ENCODE assay signal across 28 cellular contexts in genomic region chr10:70750156-70750703, GRCh38. TPM values are rescaled to one million over a fixed set of nuclear protein-coding genes. Genes with fewer than 3 reads are reported as not detected.
"Had no signal": no experiment of that assay in that cellular context is flagged by ENCODE, and none has a peak within 500 bp of the region (broad histone marks: within the 10 kb centered on the region; RNA-seq: fewer than 3 reads in every experiment).

No MANE protein-coding gene starts in this region.

- H3K9me3 ChIP-seq: esophagus muscularis mucosa, gastrocnemius medialis, neutrophil, ovary, right lobe of liver, stomach, thoracic aorta, transverse colon, uterus had no signal

- H3K4me3 Mint-ChIP-seq: effector memory CD8-positive, alpha-beta T cell; naive B cell; nephron; stimulated activated naive B cell treated with anti-CD40 and anti-IgM and Interleukin-4, amounts not matched to agents 10 μg/mL and 1 μg/mL and 100 μg/mL, for 72 hours had no signal

- H3K4me1 Mint-ChIP-seq: naive B cell; stimulated activated naive B cell treated with anti-CD40 and anti-IgM and Interleukin-4, amounts not matched to agents 10 μg/mL and 1 μg/mL and 100 μg/mL, for 72 hours had no signal

- H3K36me3 ChIP-seq: esophagus muscularis mucosa, gastrocnemius medialis, heart right ventricle, neutrophil, ovary, right lobe of liver, stomach, thoracic aorta, transverse colon, uterus had no signal

- H3K27ac Mint-ChIP-seq: effector memory CD8-positive, alpha-beta T cell; nephron; progenitor cell of endocrine pancreas; stimulated activated naive B cell treated with anti-CD40 and anti-IgM and Interleukin-4, amounts not matched to agents 10 μg/mL and 1 μg/mL and 100 μg/mL, for 72 hours had no signal

- H3K27ac ChIP-seq: epithelial cell of prostate, esophagus muscularis mucosa, gastrocnemius medialis, heart right ventricle, neutrophil, ovary, right lobe of liver, stomach, thoracic aorta, transverse colon, uterus had no signal

- H3K36me3 Mint-ChIP-seq: naive B cell; stimulated activated naive B cell treated with anti-CD40 and anti-IgM and Interleukin-4, amounts not matched to agents 10 μg/mL and 1 μg/mL and 100 μg/mL, for 72 hours had no signal

- H3K4me3 ChIP-seq: esophagus muscularis mucosa, gastrocnemius medialis, heart right ventricle, lung, ovary, right lobe of liver, stomach, thoracic aorta, transverse colon, uterus had no signal

- H3K27me3 ChIP-seq: esophagus muscularis mucosa, gastrocnemius medialis, heart right ventricle, neutrophil, ovary, right lobe of liver, stomach, transverse colon, uterus had no signal

- DNase-seq: central memory CD4-positive, alpha-beta T cell; effector memory CD8-positive, alpha-beta T cell; gastrocnemius medialis; heart right ventricle; left cardiac atrium; left ventricle myocardium superior; mesendoderm; naive B cell; ovary; right lobe of liver; stimulated activated CD4-positive, alpha-beta T cell treated with anti-CD3 and anti-CD28 coated beads, Interleukin-2, amount 100 ng/mL, for 24 hours; stimulated activated CD4-positive, alpha-beta T cell treated with anti-CD3 and anti-CD28 coated beads, Interleukin-4, amount 100 ng/mL, for 4 hours; stimulated activated naive B cell treated with anti-CD40 and anti-IgM and Interleukin-4, amounts not matched to agents 10 μg/mL and 1 μg/mL and 100 μg/mL, for 72 hours; stomach; substantia nigra; transverse colon; uterus had no signal

- H3K4me1 ChIP-seq: right lobe of liver, stomach, transverse colon, uterus had no signal

- ATAC-seq: effector memory CD8-positive, alpha-beta T cell; gastrocnemius medialis; heart right ventricle; left cardiac atrium; left ventricle myocardium superior; right lobe of liver; stimulated activated naive B cell treated with anti-CD40 and anti-IgM and Interleukin-4, amounts not matched to agents 10 μg/mL and 1 μg/mL and 100 μg/mL, for 72 hours had no signal

- H3K9me3 Mint-ChIP-seq: effector memory CD8-positive, alpha-beta T cell; stimulated activated naive B cell treated with anti-CD40 and anti-IgM and Interleukin-4, amounts not matched to agents 10 μg/mL and 1 μg/mL and 100 μg/mL, for 72 hours had no signal

- H3K27me3 Mint-ChIP-seq: effector memory CD8-positive, alpha-beta T cell; stimulated activated naive B cell treated with anti-CD40 and anti-IgM and Interleukin-4, amounts not matched to agents 10 μg/mL and 1 μg/mL and 100 μg/mL, for 72 hours had no signal

- FAIRE-seq: keratinocyte had no signal

RNA-seq across cellular contexts. Expression of gene TBATA, which starts 34.9 kb away (rescaled TPM):
- total RNA-seq: esophagus muscularis mucosa, fibroblast of villous mesenchyme, gastrocnemius medialis, heart right ventricle, left cardiac atrium, left ventricle myocardium superior, lung, ovary, progenitor cell of endocrine pancreas, renal cortical epithelial cell, right lobe of liver, skeletal muscle tissue, stomach, thoracic aorta, transverse colon, uterus had no signal
